9 cellular contexts compared by ENCODE assay signal in genomic region chr11:75946531-75947530, GRCh38.
DNase-seq lines count a peak whose midpoint lies in the region; ATAC-seq and TF ChIP-seq lines count a peak whose summit lies in the region.
"Had no signal": no experiment of that assay in that cellular context is flagged by ENCODE, and none has a peak within 500 bp of the region (broad histone marks: within the 10 kb centered on the region; RNA-seq: fewer than 3 reads in every experiment).

No MANE protein-coding gene starts in this region.

- in situ Hi-C loops in brain microvascular endothelial cell (cut with HindIII; ENCODE audit: low pct_ligation_motif_present, low sequenced_read_pairs): no loop called here

- H2AFZ ChIP-seq in DND-41 (ENCODE audit: low read depth, low read length): no peak overlapping the region

- H3K27ac ChIP-seq in DND-41 (ENCODE audit: low read length) (peak overlapping the region; percentile 55; the same call in 1 of the 2 replicates), brain microvascular endothelial cell (no peak overlapping the region), mucosa of rectum (ENCODE audit: low read depth in 2 of 2, low read length in 2 of 2) (peak overlapping the region; percentile 34 to 61)
- H3K27ac ChIP-seq: SJSA1 had no signal

- H3K79me2 ChIP-seq in DND-41 (ENCODE audit: insufficient read depth, low read length): peaks cover 2% of the 10 kb centered on the region; the same call in 1 of the 2 replicates

- H3K9me3 ChIP-seq in DND-41 (ENCODE audit: insufficient read depth, low read length, severe bottlenecking): no peaks in the 10 kb centered on the region
- H3K9me3 ChIP-seq in mucosa of rectum (ENCODE audit: control insufficient read depth in 2 of 2, low read length in 2 of 2): no peaks in the 10 kb centered on the region
- H3K9me3 ChIP-seq: SJSA1 had no signal

- ATAC-seq in DND-41 (ENCODE audit: insufficient read depth, low read depth) (peak; percentile 90), HG03280 (IDR thresholded peaks at IDR 0.05; ENCODE audit: unreplicated experiment) (no peak), GM21737 (IDR thresholded peaks at IDR 0.05; ENCODE audit: unreplicated experiment) (no peak), GM19397 (IDR thresholded peaks at IDR 0.05; ENCODE audit: unreplicated experiment) (no peak)

- no peak for TF ChIP-seq CTCF in DND-41 (IDR thresholded peaks at IDR 0.05; ENCODE audit: borderline replicate concordance, extremely low read depth, low read length, poor library complexity, severe bottlenecking)
- TF ChIP-seq CTCF in brain microvascular endothelial cell (IDR thresholded peaks at IDR 0.05; ENCODE audit: low read depth, low read length, missing control alignments): no peak

- H3K36me3 ChIP-seq in DND-41 (ENCODE audit: insufficient read depth, low read length) (no peaks in the 10 kb centered on the region), brain microvascular endothelial cell (replicated peaks) (no peaks in the 10 kb centered on the region), mucosa of rectum (ENCODE audit: control insufficient read depth in 2 of 2, insufficient read depth in 2 of 2, low read length in 2 of 2) (no peaks in the 10 kb centered on the region)
- H3K36me3 ChIP-seq: SJSA1 had no signal

- H4K20me1 ChIP-seq in DND-41 (ENCODE audit: insufficient read depth, low read length): peaks cover 14% of the 10 kb centered on the region

- DNase-seq in DND-41 (peak; percentile 44), MV-4-11 (lab: John Stamatoyannopoulos, UW) (peak; percentile 26), brain microvascular endothelial cell (peak; percentile 59)
- DNase-seq in stimulated activated CD4-positive, alpha-beta T cell treated with anti-CD3 and anti-CD28 coated beads, Interleukin-4, amount 100 ng/mL, for 24 hours: no peak

- H3K4me1 ChIP-seq in DND-41 (ENCODE audit: insufficient read depth, low read length): peaks cover 19% of the 10 kb centered on the region
- peaks cover 10 to 27% of the 10 kb centered on the region in 2 donors for H3K4me1 ChIP-seq in mucosa of rectum (ENCODE audit: control insufficient read depth in 2 of 2, insufficient read depth in 2 of 2, low read length in 2 of 2)
- H3K4me1 ChIP-seq: SJSA1 had no signal

- H3K27me3 ChIP-seq in DND-41 (ENCODE audit: insufficient read depth, low read length, poor library complexity): no peaks in the 10 kb centered on the region
- H3K27me3 ChIP-seq in brain microvascular endothelial cell (replicated peaks): no peaks in the 10 kb centered on the region
- no peaks in the 10 kb centered on the region for H3K27me3 ChIP-seq in mucosa of rectum (ENCODE audit: control insufficient read depth in 2 of 2, insufficient read depth in 2 of 2, low read length in 2 of 2)
- H3K27me3 ChIP-seq: SJSA1 had no signal

- no peak overlapping the region for H3K9ac ChIP-seq in DND-41 (ENCODE audit: low read depth, low read length)
- H3K9ac ChIP-seq in mucosa of rectum (ENCODE audit: low read depth in 1 of 2, low read length in 2 of 2): peak overlapping the region in 1 of 2 donors; percentile 2

- H3K4me2 ChIP-seq in DND-41 (ENCODE audit: insufficient read depth, low read length): no peak overlapping the region

- H3K4me3 ChIP-seq in DND-41 (ENCODE audit: low read depth in 1 of 2, low read length in 2 of 2) (no peak overlapping the region), brain microvascular endothelial cell (ENCODE audit: low read depth, low read length) (no peak overlapping the region), mucosa of rectum (ENCODE audit: low read length in 2 of 2) (peak overlapping the region in 1 of 2 donors; percentile 14)
- H3K4me3 ChIP-seq: SJSA1 had no signal
